10 cellular contexts compared by ENCODE assay signal in genomic region chr1:7478797-7479499, GRCh38.
DNase-seq lines count a peak whose midpoint lies in the region; TF ChIP-seq lines count a peak whose summit lies in the region.
"Had no signal": no experiment of that assay in that cellular context is flagged by ENCODE, and none has a peak within 500 bp of the region (broad histone marks: within the 10 kb centered on the region; RNA-seq: fewer than 3 reads in every experiment).

No MANE protein-coding gene starts in this region.

- no peaks in the 10 kb centered on the region for H3K36me3 ChIP-seq in esophagus muscularis mucosa
- H3K36me3 ChIP-seq: cardiac muscle cell had no signal

- TF ChIP-seq CTCF in esophagus muscularis mucosa (IDR thresholded peaks at IDR 0.05): no peak

- 57% methylated on average over 13 of the region's 14 CpGs for WGBS in esophagus muscularis mucosa

- no peaks in the 10 kb centered on the region for H3K9me3 ChIP-seq in esophagus muscularis mucosa

- peaks cover 0 to 28% (median 20%) of the 10 kb centered on the region in 4 donors for H3K4me1 ChIP-seq in esophagus muscularis mucosa

- peak overlapping the region; percentile 47 to 68 (median 64) for H3K27ac ChIP-seq in esophagus muscularis mucosa (replicated peaks in 1 of 4)
- H3K27ac ChIP-seq: cardiac muscle cell had no signal

- DNase-seq in DMS79 treated with DMSO at 0.1 percent for 48 hours (lab: John Stamatoyannopoulos, UW) (peak; percentile 55), NCI-H345 (lab: John Stamatoyannopoulos, UW) (peak; percentile 88), esophagus muscularis mucosa (ENCODE audit: extremely low spot score) (peak; percentile 96), occipital lobe (lab: John Stamatoyannopoulos, UW) (peak; percentile 19), kidney glomerular epithelial cell (lab: John Stamatoyannopoulos, UW) (no peak), NCI-H2227 treated with DMSO at 0.1 percent for 48 hours (lab: John Stamatoyannopoulos, UW) (no peak)
- DNase-seq in activated CD8-positive, alpha-beta memory T cell treated with anti-CD3 and anti-CD28 coated beads, Interleukin-2, amount 50 U/mL, for 4 hours: no peak
- no peak for DNase-seq in stimulated activated CD4-positive, alpha-beta T cell treated with anti-CD3 and anti-CD28 coated beads, Interleukin-2, amount 100 ng/mL, for 48 hours
- DNase-seq: NCI-H2029 treated with DMSO at 0.1 percent for 48 hours had no signal

- peak; percentile 32 for TF ChIP-seq EP300 in esophagus muscularis mucosa (IDR thresholded peaks at IDR 0.05)

- H3K27me3 ChIP-seq in esophagus muscularis mucosa: no peaks in the 10 kb centered on the region
- H3K27me3 ChIP-seq: cardiac muscle cell had no signal

- intact Hi-C loops in esophagus muscularis mucosa (cut with DNase I): no loop called here

- H3K4me3 ChIP-seq in esophagus muscularis mucosa: no peak overlapping the region
- H3K4me3 ChIP-seq: cardiac muscle cell had no signal

- no peak for TF ChIP-seq POLR2A in esophagus muscularis mucosa (IDR thresholded peaks at IDR 0.05; ENCODE audit: low read depth)

Comparison
In these comparisons a context has a peak if more than half of its experiments do, and no peak if none do; other contexts are left out.
1. DNase-seq: peak in DMS79 treated with DMSO at 0.1 percent for 48 hours (single experiment), NCI-H345 (single experiment), esophagus muscularis mucosa (single experiment) and occipital lobe (single experiment); none in kidney glomerular epithelial cell (single experiment), NCI-H2227 treated with DMSO at 0.1 percent for 48 hours (single experiment), activated CD8-positive, alpha-beta memory T cell treated with anti-CD3 and anti-CD28 coated beads, Interleukin-2, amount 50 U/mL, for 4 hours (single experiment) and stimulated activated CD4-positive, alpha-beta T cell treated with anti-CD3 and anti-CD28 coated beads, Interleukin-2, amount 100 ng/mL, for 48 hours (0 of 2).